ENCODE assay signal across 9 cellular contexts in the genomic region with DNA sequence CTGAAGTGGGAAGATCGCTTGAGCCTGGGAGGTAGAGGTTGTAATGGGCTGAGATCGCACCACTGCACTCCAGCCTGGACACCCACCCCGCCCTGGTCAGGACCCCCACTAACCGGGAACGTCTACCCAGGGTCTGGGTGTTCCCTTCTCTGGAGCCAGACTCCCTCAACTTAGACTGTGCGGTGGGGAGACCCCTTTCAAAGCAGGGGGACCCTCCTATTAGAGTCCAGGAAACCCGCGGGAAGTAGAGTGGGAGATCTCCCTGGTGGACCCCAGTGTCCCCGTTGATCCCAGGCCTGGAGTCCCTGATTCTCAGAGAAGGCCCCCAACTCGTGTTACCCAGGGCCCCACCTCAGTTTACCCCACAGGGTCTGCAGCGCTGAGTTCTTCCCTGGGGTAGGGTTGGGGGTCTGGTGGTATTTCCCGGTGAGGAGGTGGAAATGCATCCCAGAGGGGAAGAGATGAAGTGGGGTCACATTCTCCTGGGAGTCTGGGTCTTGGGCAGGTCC. TPM values are rescaled to one million over a fixed set of nuclear protein-coding genes. Genes with fewer than 3 reads are reported as not detected.
A peak's percentile ranks its signal among the peaks of the same experiment; 100 is the strongest.
DNase-seq lines count a peak whose midpoint lies in the region; ATAC-seq and TF ChIP-seq lines count a peak whose summit lies in the region.
"Had no signal": no experiment of that assay in that cellular context is flagged by ENCODE, and none has a peak within 500 bp of the region (broad histone marks: within the 10 kb centered on the region; RNA-seq: fewer than 3 reads in every experiment).

No MANE protein-coding gene starts in this region.

- no peak for TF ChIP-seq CTCF in natural killer cell (IDR thresholded peaks at IDR 0.05)

- peak overlapping the region; percentile 89 to 98 for H3K27ac Mint-ChIP-seq in natural killer cell

- intact Hi-C loops in natural killer cell (cut with micrococcal nuclease), result loop anchor here (1.0 to 2.0 kb wide), 3 partner anchors 43 to 150 kb away; partner anchors contain the start of gene CCDC124

- peaks cover 9 to 27% of the 10 kb centered on the region in 2 donors for H3K4me1 Mint-ChIP-seq in natural killer cell

- no peaks in the 10 kb centered on the region for H3K27me3 Mint-ChIP-seq in natural killer cell (ENCODE audit: low read depth in 2 of 2)

- no peaks in the 10 kb centered on the region for H3K9me3 Mint-ChIP-seq in natural killer cell

- peak overlapping the region; percentile 67 for H3K4me3 ChIP-seq in Jurkat, Clone E6-1 (ENCODE audit: low read length)

- no peak for ATAC-seq in natural killer cell
- no peak for ATAC-seq in HG03025 (IDR thresholded peaks at IDR 0.05; ENCODE audit: low FRiP score, unreplicated experiment)

- H3K36me3 Mint-ChIP-seq in natural killer cell, result no peaks in the 10 kb centered on the region

- peak overlapping the region; percentile 79 for H3K27ac ChIP-seq in cingulate gyrus (ENCODE audit: low read depth, low read length)

- H3K4me3 Mint-ChIP-seq in natural killer cell, result peak overlapping the region; percentile 85

- DNase-seq in AG20443 (ENCODE audit: low spot score) (peak; percentile 3), natural killer cell (no peak), Ammon's horn (ENCODE audit: low spot score) (no peak), retina (no peak), D341Med (ENCODE audit: low spot score) (no peak)
- no peak for DNase-seq in Jurkat, Clone E6-1 (ENCODE audit: low read depth, low spot score)
- DNase-seq: NCI-H2227 treated with DMSO at 0.1 percent for 48 hours had no signal

RNA-seq across cellular contexts. Expression of gene ARRDC2, which starts 6.1 kb away (rescaled TPM):
- 16.4 TPM for polyA plus RNA-seq in Jurkat, Clone E6-1 (2012; ENCODE audit: insufficient read depth, insufficient read length)
- total RNA-seq in natural killer cell, result 100 to 1,000 TPM; 110 to 131 (median 121) TPM

RNA-seq across cellular contexts. Expression of gene KCNN1, which starts 35.0 kb away (rescaled TPM):
- polyA plus RNA-seq in Jurkat, Clone E6-1 (2012; ENCODE audit: insufficient read depth, insufficient read length), result 0.77 TPM
- not detected for total RNA-seq in natural killer cell
